In genomic region chr14:39451811-39452210, GRCh38 we compare ENCODE assay signal across 18 cellular contexts. TPM values are rescaled to one million over a fixed set of nuclear protein-coding genes. Genes with fewer than 3 reads are reported as not detected.
A peak's percentile ranks its signal among the peaks of the same experiment; 100 is the strongest.
DNase-seq lines count a peak whose midpoint lies in the region; ATAC-seq and TF ChIP-seq lines count a peak whose summit lies in the region.
"Had no signal": no experiment of that assay in that cellular context is flagged by ENCODE, and none has a peak within 500 bp of the region (broad histone marks: within the 10 kb centered on the region; RNA-seq: fewer than 3 reads in every experiment).

No MANE protein-coding gene starts in this region.

- H3K4me3 ChIP-seq in testis, result no peak overlapping the region
- H3K4me3 ChIP-seq: neural progenitor cell had no signal

- no peaks in the 10 kb centered on the region for H3K9me3 Mint-ChIP-seq in activated CD4-positive, alpha-beta T cell treated with anti-CD3 and anti-CD28 coated beads for 36 hours (ENCODE audit: low read depth)
- no peaks in the 10 kb centered on the region for H3K9me3 Mint-ChIP-seq in activated T-helper 2 cell treated with anti-CD3 and anti-CD28 coated beads, Interferon-gamma antibody, Interleukin-2, Interleukin-4, amounts not matched to agents 10 μg/mL and 5 μg/mL and 100 μg/mL, durations not matched to agents 14 hours and 24 hours and 36 hours
- no peaks in the 10 kb centered on the region for H3K9me3 Mint-ChIP-seq in HFFc6
- H3K9me3 Mint-ChIP-seq: neural progenitor cell had no signal

- no peaks in the 10 kb centered on the region for H3K9me3 ChIP-seq in testis

- no peak for DNase-seq in activated CD4-positive, alpha-beta T cell treated with anti-CD3 and anti-CD28 coated beads for 36 hours
- no peak for DNase-seq in activated CD4-positive, alpha-beta T cell treated with anti-CD3 and anti-CD28 coated beads for 48 hours
- no peak for DNase-seq in activated T-helper 2 cell treated with anti-CD3 and anti-CD28 coated beads, Interferon-gamma antibody, Interleukin-2, Interleukin-4, amounts not matched to agents 10 μg/mL and 5 μg/mL and 100 μg/mL, durations not matched to agents 14 hours and 24 hours and 36 hours (ENCODE audit: low spot score)
- DNase-seq in HFFc6 (no peak), testis (no peak)
- DNase-seq: activated CD4-positive, alpha-beta T cell treated with anti-CD3 and anti-CD28 coated beads, Interleukin-2, amount 50 U/mL, for 4 hours; activated naive CD4-positive, alpha-beta T cell; effector CD8-positive, alpha-beta T cell; NCI-H2081 treated with DMSO at 0.1 percent for 48 hours; NCI-H774; T-helper 9 cell had no signal

- POLR2A ChIA-PET in activated CD4-positive, alpha-beta T cell treated with anti-CD3 and anti-CD28 coated beads for 36 hours (lab: Charles Lee), result no interaction called here

- intact Hi-C loops in activated CD4-positive, alpha-beta T cell treated with anti-CD3 and anti-CD28 coated beads for 36 hours (cut with DNase I, micrococcal nuclease), result no loop called here
- intact Hi-C loops in activated T-helper 2 cell treated with anti-CD3 and anti-CD28 coated beads, Interferon-gamma antibody, Interleukin-2, Interleukin-4, amounts not matched to agents 10 μg/mL and 5 μg/mL and 100 μg/mL, durations not matched to agents 14 hours and 24 hours and 36 hours (cut with micrococcal nuclease), result no loop called here
- intact Hi-C loops in testis (cut with DNase I; ENCODE audit: low total_unique reads), result no loop called here

- H3K27ac Mint-ChIP-seq in activated CD4-positive, alpha-beta T cell treated with anti-CD3 and anti-CD28 coated beads for 36 hours, result peak overlapping the region; percentile 32
- peak overlapping the region; percentile 24 for H3K27ac Mint-ChIP-seq in activated T-helper 2 cell treated with anti-CD3 and anti-CD28 coated beads, Interferon-gamma antibody, Interleukin-2, Interleukin-4, amounts not matched to agents 10 μg/mL and 5 μg/mL and 100 μg/mL, durations not matched to agents 14 hours and 24 hours and 36 hours
- H3K27ac Mint-ChIP-seq in HFFc6, result no peak overlapping the region
- H3K27ac Mint-ChIP-seq: neural progenitor cell had no signal

- TF ChIP-seq CTCF in HFFc6 (IDR thresholded peaks at IDR 0.05), result no peak
- TF ChIP-seq CTCF in testis (IDR thresholded peaks at IDR 0.05), result no peak

- H3K4me3 Mint-ChIP-seq in activated CD4-positive, alpha-beta T cell treated with anti-CD3 and anti-CD28 coated beads for 36 hours, result no peak overlapping the region
- no peak overlapping the region for H3K4me3 Mint-ChIP-seq in activated T-helper 2 cell treated with anti-CD3 and anti-CD28 coated beads, Interferon-gamma antibody, Interleukin-2, Interleukin-4, amounts not matched to agents 10 μg/mL and 5 μg/mL and 100 μg/mL, durations not matched to agents 14 hours and 24 hours and 36 hours (ENCODE audit: low read depth)
- H3K4me3 Mint-ChIP-seq in HFFc6, result no peak overlapping the region
- H3K4me3 Mint-ChIP-seq: neural progenitor cell had no signal

- CTCF ChIA-PET in activated CD4-positive, alpha-beta T cell treated with anti-CD3 and anti-CD28 coated beads for 36 hours (lab: Charles Lee), result interaction anchor here (0.6 to 0.7 kb wide), 3 partner anchors 35 to 312 kb away, joined by 3 read pairs; no protein-coding TSS in a partner anchor

- ATAC-seq in activated CD4-positive, alpha-beta T cell treated with anti-CD3 and anti-CD28 coated beads for 36 hours, result peak; percentile 75
- ATAC-seq in GM21526 (IDR thresholded peaks at IDR 0.05; ENCODE audit: low FRiP score, unreplicated experiment) (peak; percentile 49), HG03108 (IDR thresholded peaks at IDR 0.05; ENCODE audit: unreplicated experiment) (peak; percentile 44), GM19023 (IDR thresholded peaks at IDR 0.05; ENCODE audit: unreplicated experiment) (no peak)
- ATAC-seq: HCT116, Right ventricle myocardium inferior had no signal

- 91 to 96% methylated on average over 2 of the region's 2 CpGs for WGBS in testis, 2 donors

- no peaks in the 10 kb centered on the region for H3K36me3 ChIP-seq in testis (ENCODE audit: low read depth, missing control alignments)
- H3K36me3 ChIP-seq: neural progenitor cell had no signal

- no peaks in the 10 kb centered on the region for H3K4me1 ChIP-seq in testis
- H3K4me1 ChIP-seq: neural progenitor cell had no signal

- no peaks in the 10 kb centered on the region for H3K27me3 ChIP-seq in testis
- H3K27me3 ChIP-seq: neural progenitor cell had no signal

- peaks cover 44% of the 10 kb centered on the region for H3K4me1 Mint-ChIP-seq in activated CD4-positive, alpha-beta T cell treated with anti-CD3 and anti-CD28 coated beads for 36 hours
- H3K4me1 Mint-ChIP-seq in activated T-helper 2 cell treated with anti-CD3 and anti-CD28 coated beads, Interferon-gamma antibody, Interleukin-2, Interleukin-4, amounts not matched to agents 10 μg/mL and 5 μg/mL and 100 μg/mL, durations not matched to agents 14 hours and 24 hours and 36 hours (ENCODE audit: low read depth), result peaks cover 37% of the 10 kb centered on the region
- no peaks in the 10 kb centered on the region for H3K4me1 Mint-ChIP-seq in HFFc6 (ENCODE audit: low read depth)
- H3K4me1 Mint-ChIP-seq: neural progenitor cell had no signal

- H3K27me3 Mint-ChIP-seq in activated CD4-positive, alpha-beta T cell treated with anti-CD3 and anti-CD28 coated beads for 36 hours, result no peaks in the 10 kb centered on the region
- no peaks in the 10 kb centered on the region for H3K27me3 Mint-ChIP-seq in activated T-helper 2 cell treated with anti-CD3 and anti-CD28 coated beads, Interferon-gamma antibody, Interleukin-2, Interleukin-4, amounts not matched to agents 10 μg/mL and 5 μg/mL and 100 μg/mL, durations not matched to agents 14 hours and 24 hours and 36 hours (ENCODE audit: low read depth)
- peaks cover 2% of the 10 kb centered on the region for H3K27me3 Mint-ChIP-seq in HFFc6 (ENCODE audit: insufficient read depth)

- H3K27ac ChIP-seq in testis, result no peak overlapping the region
- H3K27ac ChIP-seq: 22Rv1, neural progenitor cell had no signal

- no peak for TF ChIP-seq POLR2A in testis (IDR thresholded peaks at IDR 0.05)

- H3K36me3 Mint-ChIP-seq in activated CD4-positive, alpha-beta T cell treated with anti-CD3 and anti-CD28 coated beads for 36 hours (ENCODE audit: low read depth), result no peaks in the 10 kb centered on the region
- no peaks in the 10 kb centered on the region for H3K36me3 Mint-ChIP-seq in activated T-helper 2 cell treated with anti-CD3 and anti-CD28 coated beads, Interferon-gamma antibody, Interleukin-2, Interleukin-4, amounts not matched to agents 10 μg/mL and 5 μg/mL and 100 μg/mL, durations not matched to agents 14 hours and 24 hours and 36 hours (ENCODE audit: low read depth)
- H3K36me3 Mint-ChIP-seq in HFFc6 (ENCODE audit: low read depth), result no peaks in the 10 kb centered on the region
- H3K36me3 Mint-ChIP-seq: neural progenitor cell had no signal

RNA-seq across cellular contexts. Expression of gene FBXO33, which starts 19.6 kb away (rescaled TPM):
- 10 to 100 TPM; 12.5 to 14.0 TPM for total RNA-seq in activated CD4-positive, alpha-beta T cell treated with anti-CD3 and anti-CD28 coated beads for 36 hours
- total RNA-seq in activated T-helper 2 cell treated with anti-CD3 and anti-CD28 coated beads, Interferon-gamma antibody, Interleukin-2, Interleukin-4, amounts not matched to agents 10 μg/mL and 5 μg/mL and 100 μg/mL, durations not matched to agents 14 hours and 24 hours and 36 hours, result 15.7 and 16.2 TPM in 2 replicates
- total RNA-seq in HFFc6 (2021; fragmentation: NEBNext Ultra II Directional; extraction: Animal tissue kit (Norgen Biotek cat#: 25700)), result 10 to 100 TPM; 15.3 to 18.1 (median 17.2) TPM
- 10 to 100 TPM; 20.6 to 27.5 TPM for total RNA-seq in testis
- 23.0 TPM for polyA plus RNA-seq in testis (ENCODE audit: insufficient read depth, low read depth, low replicate concordance)
